In genomic region chr3:193868590-193868989, GRCh38 we compare ENCODE assay signal across 20 cellular contexts.
DNase-seq lines count a peak whose midpoint lies in the region; ATAC-seq, FAIRE-seq and TF ChIP-seq lines count a peak whose summit lies in the region.
"Had no signal": no experiment of that assay in that cellular context is flagged by ENCODE, and none has a peak within 500 bp of the region (broad histone marks: within the 10 kb centered on the region; RNA-seq: fewer than 3 reads in every experiment).

No MANE protein-coding gene starts in this region.

- TF ChIP-seq POLR2A in transverse colon (IDR thresholded peaks at IDR 0.05), result no peak

- ATAC-seq in HG03097 (IDR thresholded peaks at IDR 0.05; ENCODE audit: low FRiP score, unreplicated experiment) (peak; percentile 39), Panc1 (no peak), HG03045 (IDR thresholded peaks at IDR 0.05; ENCODE audit: unreplicated experiment) (no peak)

- H3F3A ChIP-seq in neural progenitor cell (ENCODE audit: low read depth), result peaks cover 21% of the 10 kb centered on the region

- POLR2A ChIA-PET in Panc1 (lab: Charles Lee), result no interaction called here

- intact Hi-C loops in Panc1 (cut with micrococcal nuclease; ENCODE audit: unreplicated experiment), result no loop called here
- intact Hi-C loops in transverse colon (cut with DNase I; ENCODE audit: low total_unique reads), result no loop called here

- peak overlapping the region; percentile 35 for H3K4me3 Mint-ChIP-seq in neural progenitor cell

- no peak for TF ChIP-seq EP300 in transverse colon (IDR thresholded peaks at IDR 0.05; ENCODE audit: low read depth)

- H3K27ac ChIP-seq in Panc1 (ENCODE audit: low read length) (peak overlapping the region; percentile 67; the same call in 1 of the 2 replicates), neural progenitor cell (no peak overlapping the region), transverse colon (no peak overlapping the region)
- H3K27ac ChIP-seq: adrenal gland had no signal

- no peak overlapping the region for H3K9ac ChIP-seq in neural progenitor cell

- H3K4me1 ChIP-seq in Panc1 (ENCODE audit: control insufficient read depth, insufficient read depth, low read length), result peaks cover 36% of the 10 kb centered on the region
- H3K4me1 ChIP-seq in neural progenitor cell, result peaks cover 10% of the 10 kb centered on the region
- H3K4me1 ChIP-seq in transverse colon, result peaks cover 3 to 54% (median 20%) of the 10 kb centered on the region in 4 donors
- H3K4me1 ChIP-seq: adrenal gland, HAP-1 had no signal

- no peak overlapping the region for H2AFZ ChIP-seq in neural progenitor cell (replicated peaks)

- H3K9me3 Mint-ChIP-seq in neural progenitor cell, result no peaks in the 10 kb centered on the region

- in situ Hi-C loops in Panc1 (cut with HindIII; ENCODE audit: low pct_unique_long_range_greater_than_20kb, low sequenced_read_pairs) (no loop called here), transverse colon (cut with MboI; ENCODE audit: low pct_ligation_motif_present in 1 of 4, low pct_unique_long_range_greater_than_20kb in 1 of 4, low sequenced_read_pairs in 3 of 4) (no loop called here)

- FAIRE-seq in GM18507 (lab: Jason Lieb, UNC), result peak; percentile 76
- FAIRE-seq: keratinocyte had no signal

- no peaks in the 10 kb centered on the region for H3K36me3 Mint-ChIP-seq in neural progenitor cell

- H4K20me1 ChIP-seq in neural progenitor cell (ENCODE audit: low read depth), result no peaks in the 10 kb centered on the region

- 76 to 80% methylated on average over 1 to 7 of the region's 7 CpGs for WGBS in transverse colon (ENCODE audit: low coverage in 1 of 2), 2 donors

- no peak overlapping the region for H3K4me3 ChIP-seq in Panc1 (ENCODE audit: low read depth in 2 of 2, low read length in 2 of 2)
- no peak overlapping the region for H3K4me3 ChIP-seq in neural progenitor cell
- H3K4me3 ChIP-seq in transverse colon, result no peak overlapping the region
- H3K4me3 ChIP-seq: adrenal gland, HAP-1 had no signal

- TF ChIP-seq CTCF in Panc1 (IDR thresholded peaks at IDR 0.05) (no peak), neural progenitor cell (IDR thresholded peaks at IDR 0.05) (no peak), transverse colon (IDR thresholded peaks at IDR 0.05) (no peak)

- CTCF ChIA-PET in Panc1 (lab: Charles Lee), result no interaction called here

- peak overlapping the region; percentile 66 for H3K27ac Mint-ChIP-seq in neural progenitor cell

- H3K27me3 Mint-ChIP-seq in neural progenitor cell (ENCODE audit: insufficient read depth, low read depth), result peaks cover 22% of the 10 kb centered on the region

- H3K4me2 ChIP-seq in neural progenitor cell, result no peak overlapping the region

- H3K36me3 ChIP-seq in Panc1 (ENCODE audit: control insufficient read depth, insufficient read depth, low read length), result no peaks in the 10 kb centered on the region
- no peaks in the 10 kb centered on the region for H3K36me3 ChIP-seq in neural progenitor cell
- no peaks in the 10 kb centered on the region for H3K36me3 ChIP-seq in transverse colon
- H3K36me3 ChIP-seq: adrenal gland, HAP-1 had no signal

- H3K9me3 ChIP-seq in Panc1 (ENCODE audit: control insufficient read depth, insufficient read depth, low read depth, low read length), result no peaks in the 10 kb centered on the region
- no peaks in the 10 kb centered on the region for H3K9me3 ChIP-seq in neural progenitor cell (ENCODE audit: low read depth)
- H3K9me3 ChIP-seq in transverse colon, result no peaks in the 10 kb centered on the region
- H3K9me3 ChIP-seq: adrenal gland, HAP-1 had no signal

- H3K4me1 Mint-ChIP-seq in neural progenitor cell, result peaks cover 41% of the 10 kb centered on the region

- H3K79me2 ChIP-seq in neural progenitor cell (ENCODE audit: low read depth), result no peaks in the 10 kb centered on the region

- no TSS peak for BruUV-seq in Panc1 (replicated peaks; lab: Mats Ljungman, UMichigan)

- H3K27me3 ChIP-seq in Panc1 (ENCODE audit: control insufficient read depth, insufficient read depth, low read length), result no peaks in the 10 kb centered on the region
- H3K27me3 ChIP-seq in neural progenitor cell, result peaks cover 31% of the 10 kb centered on the region
- peaks cover 2% of the 10 kb centered on the region for H3K27me3 ChIP-seq in transverse colon

- no peak for DNase-seq in GM18507 (ENCODE audit: extremely low spot score, insufficient read length, low read depth)
- DNase-seq in Panc1 (ENCODE audit: low read depth, low spot score), result no peak
- DNase-seq in neural progenitor cell (ENCODE audit: low spot score), result no peak
- DNase-seq in transverse colon, result no peak
- no peak for DNase-seq in mesenteric fat pad (ENCODE audit: low spot score)
- DNase-seq in SKM-1 (lab: John Stamatoyannopoulos, UW; ENCODE audit: unreplicated experiment), result no peak
- DNase-seq: activated CD4-positive, alpha-beta T cell treated with anti-CD3 and anti-CD28 coated beads, Interleukin-2, amount 50 U/mL, for 1 hour; activated T-cell treated with anti-CD3 and anti-CD28 coated beads, Interleukin-2, amount 50 U/mL, for 48 hours; adrenal gland; C1 segment of cervical spinal cord; cerebellar nuclear complex; DMS79 treated with DMSO at 0.1 percent for 48 hours; NCI-H2081 treated with DMSO at 0.1 percent for 48 hours; NCI-H82; SHP77; T1000 had no signal
